Comparison of ENCODE assay signal across 8 cellular contexts in genomic region chr3:42043116-42043796, GRCh38. TPM values are rescaled to one million over a fixed set of nuclear protein-coding genes. Genes with fewer than 3 reads are reported as not detected.
A peak's percentile ranks its signal among the peaks of the same experiment; 100 is the strongest.
DNase-seq lines count a peak whose midpoint lies in the region; ATAC-seq, FAIRE-seq and TF ChIP-seq lines count a peak whose summit lies in the region.

No MANE protein-coding gene starts in this region.

- H3K27me3 Mint-ChIP-seq in GM23338 (ENCODE audit: insufficient read depth, low read depth, poor library complexity) = no peaks in the 10 kb centered on the region

- no peaks in the 10 kb centered on the region for H3K9me3 Mint-ChIP-seq in GM23338

- peak overlapping the region; percentile 67 for H3K4me2 ChIP-seq in GM23338

- TF ChIP-seq POLR2A in heart left ventricle (IDR thresholded peaks at IDR 0.05) = no peak
- TF ChIP-seq POLR2A in tibial nerve (IDR thresholded peaks at IDR 0.05) = no peak

- H3F3A ChIP-seq in GM23338 (replicated peaks; ENCODE audit: low read depth) = no peaks in the 10 kb centered on the region

- H3K27me3 ChIP-seq in GM23338 (ENCODE audit: insufficient read depth) (no peaks in the 10 kb centered on the region), heart left ventricle (no peaks in the 10 kb centered on the region), tibial nerve (no peaks in the 10 kb centered on the region)

- no peaks in the 10 kb centered on the region for H3K36me3 Mint-ChIP-seq in GM23338 (ENCODE audit: low read depth)

- H3K4me3 Mint-ChIP-seq in GM23338 = peak overlapping the region; percentile 64

- H2AFZ ChIP-seq in GM23338 = no peak overlapping the region

- H3K79me2 ChIP-seq in GM23338 (replicated peaks; ENCODE audit: insufficient read depth) = peaks cover 87% of the 10 kb centered on the region

- 8 to 16% (median 12%) methylated on average over 9 of the region's 9 CpGs for WGBS in heart left ventricle, 4 donors
- WGBS in tibial nerve, 2 donors = 15 to 25% methylated on average over 9 of the region's 9 CpGs

- peak overlapping the region; percentile 89 for H3K27ac Mint-ChIP-seq in GM23338

- TF ChIP-seq EP300 in tibial nerve (IDR thresholded peaks at IDR 0.05) = no peak

- peaks cover 35% of the 10 kb centered on the region for H3K4me1 Mint-ChIP-seq in GM23338

- no peaks in the 10 kb centered on the region for H3K9me2 ChIP-seq in GM23338 (ENCODE audit: insufficient read depth)

- H3K4me1 ChIP-seq in GM23338 (ENCODE audit: insufficient read depth) (peaks cover 32% of the 10 kb centered on the region), heart left ventricle (peaks cover 11 to 93% (median 57%) of the 10 kb centered on the region in 12 donors), tibial nerve (peaks cover 0 to 44% (median 22%) of the 10 kb centered on the region in 4 donors)

- DNase-seq in GM23338 (ENCODE audit: low spot score) (peak; percentile 94), RCC 7860 (ENCODE audit: low spot score) (peak; percentile 72), heart left ventricle (peak; percentile 71 to 89 (median 83)), retina (peak; percentile 79), NCI-H128 (lab: John Stamatoyannopoulos, UW; ENCODE audit: unreplicated experiment) (no peak), tibial nerve (ENCODE audit: low spot score in 2 of 2) (no peak)

- H3K36me3 ChIP-seq in GM23338 (ENCODE audit: insufficient read depth) = no peaks in the 10 kb centered on the region
- no peaks in the 10 kb centered on the region for H3K36me3 ChIP-seq in heart left ventricle
- no peaks in the 10 kb centered on the region for H3K36me3 ChIP-seq in tibial nerve

- intact Hi-C loops in heart left ventricle (cut with DNase I) = no loop called here

- H3K9me3 ChIP-seq in heart left ventricle = no peaks in the 10 kb centered on the region
- no peaks in the 10 kb centered on the region for H3K9me3 ChIP-seq in tibial nerve

- H3K27ac ChIP-seq in GM23338 (ENCODE audit: low read depth) = peak overlapping the region; percentile 92
- peak overlapping the region in 11 of 12 donors; percentile 62 to 86 (median 78) for H3K27ac ChIP-seq in heart left ventricle
- peak overlapping the region in 2 of 4 donors; percentile 63 to 73 for H3K27ac ChIP-seq in tibial nerve

- H4K20me1 ChIP-seq in GM23338 (replicated peaks; ENCODE audit: insufficient read depth) = no peaks in the 10 kb centered on the region

- peak overlapping the region; percentile 34 for H3K4me3 ChIP-seq in GM23338
- H3K4me3 ChIP-seq in heart left ventricle = peak overlapping the region in 5 of 12 donors; percentile 3 to 34 (median 20)
- no peak overlapping the region for H3K4me3 ChIP-seq in tibial nerve

- ATAC-seq in GM23338 (peak; percentile 96), heart left ventricle (peak; percentile 68 to 89 (median 86)), HG03045 (IDR thresholded peaks at IDR 0.05; ENCODE audit: unreplicated experiment) (no peak), GM18502 (IDR thresholded peaks at IDR 0.05; ENCODE audit: poor library complexity, unreplicated experiment) (no peak)

- TF ChIP-seq CTCF in GM23338 (conservative IDR thresholded peaks at IDR 0.05; ENCODE audit: low read depth in 2 of 2) = no peak
- no peak for TF ChIP-seq CTCF in heart left ventricle (IDR thresholded peaks at IDR 0.05)
- TF ChIP-seq CTCF in tibial nerve (IDR thresholded peaks at IDR 0.05) = no peak

- FAIRE-seq in RCC 7860 (lab: Jason Lieb, UNC) = no peak

TF ChIP-seq in GM23338, 12 proteins besides CTCF, POLR2A, EP300 and RAD21:
- TF ChIP-seq EZH2phosphoT487 (IDR thresholded peaks at IDR 0.05; ENCODE audit: unreplicated experiment) = no peak
- no peak for TF ChIP-seq ZNF331 (CRISPR knock-in tag; IDR thresholded peaks at IDR 0.05; ENCODE audit: low read depth)
- peak; percentile 29 for TF ChIP-seq POLR2AphosphoS5 (IDR thresholded peaks at IDR 0.05; ENCODE audit: low read depth)
- TF ChIP-seq ZNF462 (CRISPR knock-in tag; IDR thresholded peaks at IDR 0.05) = peak; percentile 35; the same call in 1 of the 2 replicates
- TF ChIP-seq REST (IDR thresholded peaks at IDR 0.05; ENCODE audit: unreplicated experiment) = no peak
TF ChIP-seq in GM23338: peak in this region for 2.

RNA-seq across cellular contexts. Expression of gene TRAK1, which starts 47.9 kb away (rescaled TPM):
- 47.4 and 50.1 TPM in 2 replicates for total RNA-seq in GM23338 (2014; rRNA removed; shearing (Covaris generic))
- 12.2 and 13.4 TPM in 2 replicates for polyA plus RNA-seq in GM23338 (2016; fragmentation: Nextera tagmentation; extraction: Ambion mirVana)
- 100 to 1,000 TPM; 149 to 364 (median 272) TPM for total RNA-seq in heart left ventricle
- 10 to 100 TPM; 53.3 to 76.3 TPM for polyA plus RNA-seq in heart left ventricle
- total RNA-seq in tibial nerve = 10 to 100 TPM; 28.6 to 68.1 (median 35.5) TPM

Comparison
In these comparisons a context has a peak if more than half of its experiments do, and no peak if none do; other contexts are left out.
1. ATAC-seq: peak in GM23338 (single experiment) and heart left ventricle (4 of 4); none in HG03045 (single experiment) and GM18502 (single experiment).
2. DNase-seq: peak in GM23338 (single experiment), RCC 7860 (single experiment), heart left ventricle (5 of 5) and retina (single experiment); none in NCI-H128 (single experiment) and tibial nerve (0 of 2).